19 cellular contexts compared by ENCODE assay signal in the genomic region with DNA sequence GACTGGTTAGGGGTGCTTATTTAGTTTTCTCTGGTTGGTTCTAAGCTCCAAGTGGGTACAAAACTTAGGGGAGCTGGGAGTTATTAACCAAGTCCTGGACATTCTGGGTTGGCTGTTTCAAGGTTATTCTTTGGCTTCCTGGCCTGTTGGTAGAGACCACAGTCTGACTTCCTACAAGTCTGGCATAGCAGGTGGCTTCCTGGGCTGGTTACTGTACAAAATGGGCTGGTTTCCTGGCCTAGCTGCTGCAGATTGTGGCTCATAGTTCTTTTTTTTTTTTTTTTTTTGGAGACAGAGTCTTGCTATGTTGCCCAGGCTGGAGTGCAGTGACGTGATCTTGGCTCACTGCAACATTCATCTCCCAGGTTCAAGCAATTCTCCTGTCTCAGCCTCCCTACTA. TPM values are rescaled to one million over a fixed set of nuclear protein-coding genes. Genes with fewer than 3 reads are reported as not detected.
DNase-seq lines count a peak whose midpoint lies in the region; ATAC-seq lines count a peak whose summit lies in the region.
"Had no signal": no experiment of that assay in that cellular context is flagged by ENCODE, and none has a peak within 500 bp of the region (broad histone marks: within the 10 kb centered on the region; RNA-seq: fewer than 3 reads in every experiment).

No MANE protein-coding gene starts in this region.

- peaks cover 10% of the 10 kb centered on the region for H3K4me1 ChIP-seq in BLaER1

- no peaks in the 10 kb centered on the region for H3K9me3 Mint-ChIP-seq in T-helper 1 cell treated with Interleukin-12 subunit alpha and Interleukin-12 subunit beta and Interleukin-4 antibody, amounts not matched to agents 30 μg/mL and 1 μg/mL, for 36 hours

- no peaks in the 10 kb centered on the region for H3K27me3 ChIP-seq in BLaER1
- H3K27me3 ChIP-seq: BE2C had no signal

- ATAC-seq in HG03039 (IDR thresholded peaks at IDR 0.05; ENCODE audit: unreplicated experiment) (no peak), HG02763 (IDR thresholded peaks at IDR 0.05; ENCODE audit: unreplicated experiment) (no peak)
- ATAC-seq: GM23338, HCT116 had no signal

- no peak overlapping the region for H3K9ac ChIP-seq in BLaER1

- peaks cover 28% of the 10 kb centered on the region for H3K9me3 ChIP-seq in BLaER1

- H3K27ac ChIP-seq in BLaER1 = no peak overlapping the region
- H3K27ac ChIP-seq: 22Rv1 had no signal

- peak overlapping the region; percentile 40 for H3K4me2 ChIP-seq in BLaER1
- H3K4me2 ChIP-seq: GM23338 had no signal

- H3K27ac Mint-ChIP-seq in T-helper 1 cell treated with Interleukin-12 subunit alpha and Interleukin-12 subunit beta and Interleukin-4 antibody, amounts not matched to agents 30 μg/mL and 1 μg/mL, for 36 hours = peak overlapping the region; percentile 43
- H3K27ac Mint-ChIP-seq: CD4-positive, alpha-beta memory T cell; GM23338; H9 had no signal

- H3K4me1 Mint-ChIP-seq in T-helper 1 cell treated with Interleukin-12 subunit alpha and Interleukin-12 subunit beta and Interleukin-4 antibody, amounts not matched to agents 30 μg/mL and 1 μg/mL, for 36 hours (ENCODE audit: low read depth) = no peaks in the 10 kb centered on the region

- no peaks in the 10 kb centered on the region for H4K20me1 ChIP-seq in BLaER1

- H3K4me3 Mint-ChIP-seq in T-helper 1 cell treated with Interleukin-12 subunit alpha and Interleukin-12 subunit beta and Interleukin-4 antibody, amounts not matched to agents 30 μg/mL and 1 μg/mL, for 36 hours = no peak overlapping the region
- H3K4me3 Mint-ChIP-seq: CD4-positive, alpha-beta memory T cell; GM23338; H9 had no signal

- H3K36me3 Mint-ChIP-seq in T-helper 1 cell treated with Interleukin-12 subunit alpha and Interleukin-12 subunit beta and Interleukin-4 antibody, amounts not matched to agents 30 μg/mL and 1 μg/mL, for 36 hours (ENCODE audit: low read depth) = no peaks in the 10 kb centered on the region

- peaks cover 7% of the 10 kb centered on the region for H3K27me3 Mint-ChIP-seq in T-helper 1 cell treated with Interleukin-12 subunit alpha and Interleukin-12 subunit beta and Interleukin-4 antibody, amounts not matched to agents 30 μg/mL and 1 μg/mL, for 36 hours (ENCODE audit: low read depth)

- no peaks in the 10 kb centered on the region for H3K36me3 ChIP-seq in BLaER1
- H3K36me3 ChIP-seq: BE2C had no signal

- DNase-seq in T-helper 1 cell = no peak
- peak; percentile 31 for DNase-seq in Jurkat, Clone E6-1 (ENCODE audit: low read depth, low spot score)
- DNase-seq: ACHN; AML-193; BE2C; C1 segment of cervical spinal cord; CD4-positive, alpha-beta memory T cell; COR-L47; DMS153; DMS79; GF-D8; H9 had no signal

- no peak overlapping the region for H3K4me3 ChIP-seq in BLaER1
- H3K4me3 ChIP-seq in Jurkat, Clone E6-1 (ENCODE audit: low read length) = no peak overlapping the region
- H3K4me3 ChIP-seq: GM23338 had no signal

RNA-seq across cellular contexts. Expression of a gene that starts 46.3 kb away (rescaled TPM):
- polyA plus RNA-seq in Jurkat, Clone E6-1 (2012; ENCODE audit: insufficient read depth, insufficient read length) = not detected
- polyA plus RNA-seq: CD4-positive, alpha-beta memory T cell; GM23338 had no signal
